In the genomic region with DNA sequence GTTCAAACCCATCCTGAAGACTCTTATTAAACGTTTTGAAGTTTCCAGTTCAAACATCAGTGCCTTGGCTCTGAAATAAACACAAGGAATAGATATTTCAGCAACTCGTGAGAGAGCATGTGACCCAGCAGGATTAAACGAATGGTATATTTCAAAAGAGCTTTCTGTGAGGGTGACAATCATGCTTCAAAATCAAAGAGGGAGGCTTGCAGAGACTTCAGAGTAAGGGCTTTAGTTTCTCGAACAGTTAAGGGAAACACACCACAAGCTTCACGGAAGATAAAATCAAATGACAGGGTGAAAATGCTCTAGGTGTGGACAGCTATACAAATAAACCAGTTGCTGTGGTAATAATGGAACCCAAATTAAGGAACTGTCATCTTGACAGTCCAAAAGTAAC, we compare ENCODE assay signal across 1 cellular context.
TF ChIP-seq lines count a peak whose summit lies in the region.

No MANE protein-coding gene starts in this region.

TF ChIP-seq in A549, 52 proteins besides CTCF, POLR2A, EP300 and RAD21 (continued from another document):
- TF ChIP-seq GATA3 (IDR thresholded peaks at IDR 0.05; ENCODE audit: borderline replicate concordance), result no peak
- no peak for TF ChIP-seq CBX2 (IDR thresholded peaks at IDR 0.05; ENCODE audit: borderline replicate concordance, low read depth)
- no peak for TF ChIP-seq NFE2L2 (conservative IDR thresholded peaks at IDR 0.05; ENCODE audit: low read length)
- no peak for TF ChIP-seq JUNB (IDR thresholded peaks at IDR 0.05)
- no peak for TF ChIP-seq KDM5A (IDR thresholded peaks at IDR 0.05)
- no peak for TF ChIP-seq CHD4 (IDR thresholded peaks at IDR 0.05; ENCODE audit: borderline replicate concordance)
- no peak for TF ChIP-seq POLR2AphosphoS2 (conservative IDR thresholded peaks at IDR 0.05; ENCODE audit: low read length)
- TF ChIP-seq HOXB5 (CRISPR knock-in tag; IDR thresholded peaks at IDR 0.05), result no peak
- no peak for TF ChIP-seq ZFP36 (IDR thresholded peaks at IDR 0.05; ENCODE audit: borderline replicate concordance, partially characterized antibody)
- no peak for TF ChIP-seq RCOR1 (IDR thresholded peaks at IDR 0.05; ENCODE audit: low read depth, low read length)
- TF ChIP-seq ZSCAN20 (CRISPR knock-in tag; IDR thresholded peaks at IDR 0.05), result no peak
- no peak for TF ChIP-seq FOXS1 (CRISPR knock-in tag; IDR thresholded peaks at IDR 0.05)
- TF ChIP-seq FOSL2 (IDR thresholded peaks at IDR 0.05), result no peak
- TF ChIP-seq FOSL2 (CRISPR knock-in tag; IDR thresholded peaks at IDR 0.05), result no peak
